In genomic region chr7:138538518-138538917, GRCh38 we compare ENCODE assay signal across 14 cellular contexts.
DNase-seq lines count a peak whose midpoint lies in the region; ATAC-seq and TF ChIP-seq lines count a peak whose summit lies in the region.
"Had no signal": no experiment of that assay in that cellular context is flagged by ENCODE, and none has a peak within 500 bp of the region (broad histone marks: within the 10 kb centered on the region; RNA-seq: fewer than 3 reads in every experiment).

No MANE protein-coding gene starts in this region.

- no peak for TF ChIP-seq CTCF in MCF 10A (IDR thresholded peaks at IDR 0.05; ENCODE audit: unreplicated experiment)
- no peak for TF ChIP-seq CTCF in mammary epithelial cell (conservative IDR thresholded peaks at IDR 0.05 in 1 of 2, IDR thresholded peaks at IDR 0.05 in 1 of 2; ENCODE audit: extremely low read depth in 1 of 2, insufficient read depth in 1 of 2, low read depth in 1 of 2, low read length in 2 of 2)
- TF ChIP-seq CTCF in body of pancreas (IDR thresholded peaks at IDR 0.05) = no peak

- ATAC-seq in body of pancreas = no peak
- ATAC-seq: heart left ventricle had no signal

- H3K9me3 Mint-ChIP-seq in MCF 10A (ENCODE audit: unreplicated experiment) = peaks cover 7% of the 10 kb centered on the region

- H3K4me3 Mint-ChIP-seq in MCF 10A (ENCODE audit: unreplicated experiment) = no peak overlapping the region
- H3K4me3 Mint-ChIP-seq: type B pancreatic cell had no signal

- intact Hi-C loops in MCF 10A (cut with micrococcal nuclease) (loop anchor here (5.0 kb wide), 1 partner anchor 441 kb away; no protein-coding TSS in a partner anchor), mammary epithelial cell (cut with micrococcal nuclease) (no loop called here), body of pancreas (cut with DNase I) (no loop called here)

- dilution Hi-C loops in mammary epithelial cell (cut with HindIII; ENCODE audit: low sequenced_read_pairs) = no loop called here

- in situ Hi-C loops in mammary epithelial cell (cut with MboI; ENCODE audit: low sequenced_read_pairs in 2 of 2) = no loop called here
- in situ Hi-C loops in G401 (cut with HindIII; ENCODE audit: low sequenced_read_pairs) = no loop called here

- no peaks in the 10 kb centered on the region for H4K20me1 ChIP-seq in mammary epithelial cell (ENCODE audit: insufficient read depth, low read length)

- DNase-seq in MCF 10A (ENCODE audit: unreplicated experiment) = peak; percentile 13
- no peak for DNase-seq in mammary epithelial cell
- DNase-seq in fibroblast of peridontal ligament (ENCODE audit: extremely low read depth) = peak; percentile 65
- peak; percentile 29 for DNase-seq in superior temporal gyrus (ENCODE audit: extremely low spot score)
- DNase-seq in G401 (ENCODE audit: low spot score) = no peak
- no peak for DNase-seq in NCI-H2171 (lab: John Stamatoyannopoulos, UW)
- no peak for DNase-seq in body of pancreas
- DNase-seq: activated CD4-positive, CD25-positive, alpha-beta regulatory T cell; COR-L47; heart left ventricle; NCI-H2081 treated with DMSO at 0.1 percent for 48 hours had no signal

- H3K27me3 ChIP-seq in mammary epithelial cell (ENCODE audit: insufficient read depth, low read length) (no peaks in the 10 kb centered on the region), body of pancreas (no peaks in the 10 kb centered on the region)
- H3K27me3 ChIP-seq: heart left ventricle had no signal

- H2AFZ ChIP-seq in mammary epithelial cell (ENCODE audit: low read depth, low read length) = no peak overlapping the region

- H3K4me2 ChIP-seq in mammary epithelial cell (ENCODE audit: insufficient read depth, low read depth, low read length) = no peak overlapping the region

- H3K4me1 ChIP-seq in mammary epithelial cell (ENCODE audit: insufficient read depth, low read length) = no peaks in the 10 kb centered on the region
- H3K4me1 ChIP-seq in body of pancreas = no peaks in the 10 kb centered on the region

- POLR2A ChIA-PET in MCF 10A (lab: Yijun Ruan, JAX) = no interaction called here

- H3K27ac ChIP-seq in mammary epithelial cell (ENCODE audit: insufficient read depth, low read depth, low read length) = no peak overlapping the region
- H3K27ac ChIP-seq in body of pancreas = no peak overlapping the region
- H3K27ac ChIP-seq: 22Rv1, heart left ventricle had no signal

- TF ChIP-seq POLR2A in body of pancreas (IDR thresholded peaks at IDR 0.05) = no peak

- CTCF ChIA-PET in MCF 10A (lab: Yijun Ruan, JAX) (no interaction called here), mammary epithelial cell (lab: Charles Lee; ENCODE audit: low non-redundant PET) (no interaction called here)

- BruUV-seq in MCF 10A (replicated peaks; lab: Mats Ljungman, UMichigan) (no TSS peak), mammary epithelial cell (replicated peaks; lab: Mats Ljungman, UMichigan) (no TSS peak)

- no peak overlapping the region for H3K9ac ChIP-seq in mammary epithelial cell (ENCODE audit: insufficient read depth, low read length)

- peaks cover 10% of the 10 kb centered on the region for H3K36me3 Mint-ChIP-seq in MCF 10A (ENCODE audit: insufficient read depth, unreplicated experiment)

- H3K4me3 ChIP-seq in mammary epithelial cell (replicated peaks in 1 of 3; ENCODE audit: insufficient read depth in 1 of 3, low read depth in 2 of 3, low read length in 3 of 3) (no peak overlapping the region), body of pancreas (no peak overlapping the region)
- H3K4me3 ChIP-seq: heart left ventricle had no signal

- TF ChIP-seq RAD21 in Ishikawa (IDR thresholded peaks at IDR 0.05; ENCODE audit: low read depth) = no peak

- H3K4me1 Mint-ChIP-seq in MCF 10A (ENCODE audit: insufficient read depth, unreplicated experiment) = peaks cover 4% of the 10 kb centered on the region

- 16% methylated on average over 2 of the region's 2 CpGs for WGBS in mammary epithelial cell (ENCODE audit: low coverage, missing lambda C conversion rate)
- 41 to 58% methylated on average over 2 of the region's 2 CpGs for WGBS in body of pancreas, 2 donors

- TF ChIP-seq EP300 in Ishikawa (IDR thresholded peaks at IDR 0.05; ENCODE audit: borderline replicate concordance) = no peak

- H3K27me3 Mint-ChIP-seq in MCF 10A (ENCODE audit: insufficient read depth, unreplicated experiment) = no peaks in the 10 kb centered on the region
- H3K27me3 Mint-ChIP-seq: type B pancreatic cell had no signal

- no peaks in the 10 kb centered on the region for H3K79me2 ChIP-seq in mammary epithelial cell (ENCODE audit: insufficient read depth, low read length)

- H3K9me3 ChIP-seq in mammary epithelial cell (replicated peaks; ENCODE audit: insufficient read depth, low read length) = no peaks in the 10 kb centered on the region
- H3K9me3 ChIP-seq in body of pancreas = peaks cover 0 to 9% (median 0%) of the 10 kb centered on the region in 3 donors

- no peak overlapping the region for H3K27ac Mint-ChIP-seq in MCF 10A (ENCODE audit: low read depth, unreplicated experiment)
- H3K27ac Mint-ChIP-seq: type B pancreatic cell had no signal

- H3K36me3 ChIP-seq in mammary epithelial cell (ENCODE audit: insufficient read depth, low read length) (no peaks in the 10 kb centered on the region), body of pancreas (replicated peaks in 1 of 2; ENCODE audit: insufficient read depth in 1 of 2, low read depth in 2 of 2) (peaks cover 0 to 16% of the 10 kb centered on the region in 2 donors)

TF ChIP-seq in Ishikawa, 13 proteins besides CTCF, POLR2A, EP300 and RAD21:
- TF ChIP-seq CEBPB (IDR thresholded peaks at IDR 0.05) (0 out of 2 replicates have a peak, but pooled peaks have one; percentile 30), FOXM1 (IDR thresholded peaks at IDR 0.05; ENCODE audit: borderline replicate concordance, low read depth) (no peak)

Comparison
In these comparisons a context has a peak if more than half of its experiments do, and no peak if none do; other contexts are left out.
1. DNase-seq: peak in MCF 10A (single experiment), fibroblast of peridontal ligament (single experiment) and superior temporal gyrus (single experiment); none in mammary epithelial cell (single experiment), G401 (single experiment), NCI-H2171 (single experiment) and body of pancreas (0 of 4).